8 cellular contexts compared by ENCODE assay signal in genomic region chr19:1725100-1726064, GRCh38. TPM values are rescaled to one million over a fixed set of nuclear protein-coding genes. Genes with fewer than 3 reads are reported as not detected.
DNase-seq lines count a peak whose midpoint lies in the region; ATAC-seq and TF ChIP-seq lines count a peak whose summit lies in the region.

No MANE protein-coding gene starts in this region.

- no peak for ATAC-seq in CD8-positive, alpha-beta T cell
- ATAC-seq in GM19351 (IDR thresholded peaks at IDR 0.05; ENCODE audit: unreplicated experiment) (no peak), HG02571 (IDR thresholded peaks at IDR 0.05; ENCODE audit: unreplicated experiment) (no peak)

- H3K27me3 Mint-ChIP-seq in CD8-positive, alpha-beta T cell (ENCODE audit: low read depth): peaks cover 52% of the 10 kb centered on the region
- peaks cover 45% of the 10 kb centered on the region for H3K27me3 Mint-ChIP-seq in IgD-negative memory B cell

- peaks cover 4% of the 10 kb centered on the region for H3K4me1 Mint-ChIP-seq in CD8-positive, alpha-beta T cell (ENCODE audit: low read depth)
- peaks cover 0 to 6% (median 0%) of the 10 kb centered on the region in 3 donors for H3K4me1 Mint-ChIP-seq in IgD-negative memory B cell

- H3K27ac Mint-ChIP-seq in CD8-positive, alpha-beta T cell: no peak overlapping the region
- H3K27ac Mint-ChIP-seq in IgD-negative memory B cell: no peak overlapping the region

- no peaks in the 10 kb centered on the region for H3K9me3 ChIP-seq in CD8-positive, alpha-beta T cell (ENCODE audit: low read length)

- DNase-seq in CD8-positive, alpha-beta T cell: peak in 1 of 7 experiments; percentile 9
- peak; percentile 56 for DNase-seq in activated CD4-positive, alpha-beta T cell treated with anti-CD3 and anti-CD28 coated beads for 48 hours
- DNase-seq in erythroblast (lab: John Stamatoyannopoulos, UW) (peak; percentile 47 to 52), myocyte (ENCODE audit: low read depth) (peak; percentile 57), substantia nigra (lab: John Stamatoyannopoulos, UW) (peak in 45 of 49 donors; percentile 8 to 84 (median 52))

- CTCF ChIA-PET in CD8-positive, alpha-beta T cell (lab: Charles Lee): no interaction called here

- H3K4me3 Mint-ChIP-seq in CD8-positive, alpha-beta T cell: peak overlapping the region; percentile 54
- peak overlapping the region in 3 of 4 donors; percentile 27 to 54 (median 38) for H3K4me3 Mint-ChIP-seq in IgD-negative memory B cell

- no peaks in the 10 kb centered on the region for H3K36me3 ChIP-seq in CD8-positive, alpha-beta T cell (ENCODE audit: insufficient read depth, low read length)

- H3K4me3 ChIP-seq in CD8-positive, alpha-beta T cell (ENCODE audit: low read depth, low read length): peak overlapping the region; percentile 37

- H3K36me3 Mint-ChIP-seq in CD8-positive, alpha-beta T cell: no peaks in the 10 kb centered on the region
- H3K36me3 Mint-ChIP-seq in IgD-negative memory B cell: peaks cover 4% of the 10 kb centered on the region

- H3K4me1 ChIP-seq in CD8-positive, alpha-beta T cell (ENCODE audit: insufficient read depth, low read length): peaks cover 7% of the 10 kb centered on the region

- intact Hi-C loops in CD8-positive, alpha-beta T cell (cut with DNase I, micrococcal nuclease): no loop called here

- POLR2A ChIA-PET in CD8-positive, alpha-beta T cell (lab: Charles Lee): no interaction called here

- TF ChIP-seq CTCF in CD8-positive, alpha-beta T cell (IDR thresholded peaks at IDR 0.05): no peak

- no peak overlapping the region for H3K27ac ChIP-seq in CD8-positive, alpha-beta T cell (ENCODE audit: low read depth, low read length)
- peak overlapping the region; percentile 35 for H3K27ac ChIP-seq in substantia nigra (ENCODE audit: low read depth, low read length, poor library complexity, severe bottlenecking)

- H3K9me3 Mint-ChIP-seq in CD8-positive, alpha-beta T cell: no peaks in the 10 kb centered on the region
- no peaks in the 10 kb centered on the region for H3K9me3 Mint-ChIP-seq in IgD-negative memory B cell

- H3K27me3 ChIP-seq in CD8-positive, alpha-beta T cell (ENCODE audit: insufficient read depth, low read length): peaks cover 19% of the 10 kb centered on the region

- TF ChIP-seq POLR2A in erythroblast (IDR thresholded peaks at IDR 0.05; ENCODE audit: low read length): no peak

RNA-seq across cellular contexts. Expression of gene ONECUT3, which starts 27.9 kb away (rescaled TPM):
- total RNA-seq in CD8-positive, alpha-beta T cell: not detected
- polyA plus RNA-seq in IgD-negative memory B cell: not detected
- not detected in 2 replicates for total RNA-seq in myocyte
- polyA plus RNA-seq in myocyte (2012): not detected
